In genomic region chr1:51299185-51299584, GRCh38 we compare ENCODE assay signal across 27 cellular contexts. TPM values are rescaled to one million over a fixed set of nuclear protein-coding genes. Genes with fewer than 3 reads are reported as not detected.
"Had no signal": no experiment of that assay in that cellular context is flagged by ENCODE, and none has a peak within 500 bp of the region (broad histone marks: within the 10 kb centered on the region; RNA-seq: fewer than 3 reads in every experiment).

No MANE protein-coding gene starts in this region.

- ATAC-seq: activated naive CD4-positive, alpha-beta T cell treated with anti-CD3 and anti-CD28 coated beads, Interleukin-2, amount 50 U/mL, for 72 hours; activated naive CD8-positive, alpha-beta T cell treated with anti-CD3 and anti-CD28 coated beads, Interleukin-2, amount 50 U/mL, for 24 hours; activated T-cell treated with anti-CD3 and anti-CD28 coated beads, Interleukin-2, amount 50 U/mL, for 4 hours; body of pancreas; T-helper 17 cell had no signal

- H3K36me3 ChIP-seq: ascending aorta, MG63 had no signal

- H3K9me3 ChIP-seq: ascending aorta, body of pancreas, MG63 had no signal

- DNase-seq: activated CD4-positive, alpha-beta memory T cell treated with anti-CD3 and anti-CD28 coated beads for 36 hours; activated CD4-positive, alpha-beta T cell treated with anti-CD3 and anti-CD28 coated beads, Interleukin-2, amount 10 ng/mL, durations not matched to agents 7 days and 5 days; activated CD4-positive, CD25-positive, alpha-beta regulatory T cell; activated CD8-positive, alpha-beta memory T cell treated with anti-CD3 and anti-CD28 coated beads for 24 hours; activated effector memory CD4-positive, alpha-beta T cell treated with anti-CD3 and anti-CD28 coated beads, Interleukin-2, amount 50 U/mL, for 16 hours; activated naive CD4-positive, alpha-beta T cell treated with Interleukin-2 at 50 U/mL for 16 hours; activated naive CD8-positive, alpha-beta T cell treated with anti-CD3 and anti-CD28 coated beads, Interleukin-2, amount 50 U/mL, for 24 hours; activated T-cell treated with anti-CD3 and anti-CD28 coated beads, Interleukin-2, amount 50 U/mL, for 4 hours; amniotic stem cell; body of pancreas; central memory CD4-positive, alpha-beta T cell; MG63; MV-4-11; NCI-H1092 treated with DMSO at 0.1 percent for 48 hours; NCI-H1417 treated with DMSO at 0.1 percent for 48 hours; NCI-H1694; NCI-H2029; NCI-H2107; NCI-H226; NCI-H510A; NCI-H69; NK-92 treated with Interleukin-12 subunit alpha and Interleukin-12 subunit beta, amount 100 ng/mL, for 24 hours; SHP77 treated with DMSO at 0.1 percent for 48 hours; T-helper 17 cell; T-helper 9 cell had no signal

- H3K27ac ChIP-seq: ascending aorta, body of pancreas had no signal

- H3K27me3 ChIP-seq: ascending aorta, body of pancreas, MG63 had no signal

- H3K4me3 ChIP-seq: ascending aorta, body of pancreas, MG63 had no signal

RNA-seq across cellular contexts. Expression of gene TTC39A, which starts 31.2 kb away (rescaled TPM):
- total RNA-seq: activated CD4-positive, alpha-beta T cell treated with anti-CD3 and anti-CD28 coated beads, Interleukin-2, amount 10 ng/mL, durations not matched to agents 7 days and 5 days; ascending aorta; T-helper 17 cell had no signal
